Comparison of ENCODE assay signal across 21 cellular contexts in the genomic region with DNA sequence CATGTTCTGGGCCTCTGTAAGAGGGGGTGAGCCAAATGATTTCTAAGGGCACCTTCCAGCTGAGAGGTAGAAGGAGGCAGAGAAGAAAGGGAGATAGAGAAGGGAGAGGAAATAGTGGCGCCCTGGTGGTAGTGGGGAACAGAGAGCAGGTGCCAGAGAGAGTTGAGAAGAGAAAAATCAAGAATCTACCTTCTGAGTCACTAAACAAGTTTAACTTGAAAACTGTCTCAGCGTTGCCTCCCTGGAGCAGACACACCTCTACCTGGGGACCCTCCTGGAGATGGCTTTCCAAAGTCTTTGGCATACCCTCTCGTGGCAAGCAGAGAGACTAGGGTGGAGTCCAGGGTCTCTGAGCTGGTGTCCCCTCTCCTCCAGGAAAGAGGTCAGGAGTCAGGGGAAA. TPM values are rescaled to one million over a fixed set of nuclear protein-coding genes. Genes with fewer than 3 reads are reported as not detected.
DNase-seq lines count a peak whose midpoint lies in the region; ATAC-seq, FAIRE-seq and TF ChIP-seq lines count a peak whose summit lies in the region.
"Had no signal": no experiment of that assay in that cellular context is flagged by ENCODE, and none has a peak within 500 bp of the region (broad histone marks: within the 10 kb centered on the region; RNA-seq: fewer than 3 reads in every experiment).

No MANE protein-coding gene starts in this region.

- H3K27me3 ChIP-seq in PC-3 (ENCODE audit: low read length) (no peaks in the 10 kb centered on the region), endodermal cell (ENCODE audit: control insufficient read depth, insufficient read depth, low read length, poor library complexity, severe bottlenecking) (peaks cover 12% of the 10 kb centered on the region), transverse colon (no peaks in the 10 kb centered on the region)
- H3K27me3 ChIP-seq: cardiac muscle cell, Peyer's patch, testis had no signal

- peaks cover 27% of the 10 kb centered on the region for H3K4me1 ChIP-seq in PC-3 (ENCODE audit: insufficient read depth, low read length)
- H3K4me1 ChIP-seq in endodermal cell (ENCODE audit: control insufficient read depth, insufficient read depth, low read length), result peaks cover 14% of the 10 kb centered on the region
- H3K4me1 ChIP-seq in transverse colon, result peaks cover 0 to 38% (median 26%) of the 10 kb centered on the region in 4 donors

- peak overlapping the region; percentile 83 for H3K4me2 ChIP-seq in PC-3 (ENCODE audit: low read length)

- H3F3A ChIP-seq in PC-3 (ENCODE audit: low read length, unreplicated experiment), result no peaks in the 10 kb centered on the region

- H3K4me3 Mint-ChIP-seq in activated CD4-positive, alpha-beta memory T cell treated with anti-CD3 and anti-CD28 coated beads for 36 hours, result peak overlapping the region; percentile 60
- no peak overlapping the region for H3K4me3 Mint-ChIP-seq in activated CD4-positive, alpha-beta memory T cell treated with anti-CD3 and anti-CD28 coated beads, Interleukin-2, amount 10 ng/mL, durations not matched to agents 7 days and 5 days
- peak overlapping the region; percentile 64 for H3K4me3 Mint-ChIP-seq in endodermal cell
- peak overlapping the region; percentile 73 for H3K4me3 Mint-ChIP-seq in progenitor cell of endocrine pancreas (ENCODE audit: low read depth)

- H3K9me3 Mint-ChIP-seq in activated CD4-positive, alpha-beta memory T cell treated with anti-CD3 and anti-CD28 coated beads for 36 hours, result no peaks in the 10 kb centered on the region
- H3K9me3 Mint-ChIP-seq in activated CD4-positive, alpha-beta memory T cell treated with anti-CD3 and anti-CD28 coated beads, Interleukin-2, amount 10 ng/mL, durations not matched to agents 7 days and 5 days, result no peaks in the 10 kb centered on the region
- H3K9me3 Mint-ChIP-seq in endodermal cell (no peaks in the 10 kb centered on the region), progenitor cell of endocrine pancreas (ENCODE audit: low read depth) (no peaks in the 10 kb centered on the region)

- no peak for ATAC-seq in PC-3

- H3K4me3 ChIP-seq in PC-3 (ENCODE audit: low read length) (no peak overlapping the region), endodermal cell (ENCODE audit: low read length) (no peak overlapping the region), transverse colon (no peak overlapping the region)

- TF ChIP-seq EP300 in transverse colon (IDR thresholded peaks at IDR 0.05; ENCODE audit: low read depth), result no peak

- H3K36me3 ChIP-seq in PC-3 (ENCODE audit: low read depth, low read length), result no peaks in the 10 kb centered on the region
- H3K36me3 ChIP-seq in endodermal cell (ENCODE audit: control insufficient read depth, insufficient read depth, low read length), result no peaks in the 10 kb centered on the region
- H3K36me3 ChIP-seq in transverse colon, result no peaks in the 10 kb centered on the region
- H3K36me3 ChIP-seq: cardiac muscle cell, heart left ventricle, Peyer's patch, spleen had no signal

- H3K9me2 ChIP-seq in PC-3 (replicated peaks; ENCODE audit: low read length), result no peaks in the 10 kb centered on the region

- TF ChIP-seq POLR2A in transverse colon (IDR thresholded peaks at IDR 0.05), result no peak

- H3K27ac ChIP-seq in PC-3 (ENCODE audit: low read length), result no peak overlapping the region
- no peak overlapping the region for H3K27ac ChIP-seq in endodermal cell (ENCODE audit: low read depth, low read length)
- H3K27ac ChIP-seq in transverse colon, result no peak overlapping the region
- H3K27ac ChIP-seq: cardiac muscle cell, GM23248, Peyer's patch, SK-N-MC had no signal

- peaks cover 10% of the 10 kb centered on the region for H3K4me1 Mint-ChIP-seq in activated CD4-positive, alpha-beta memory T cell treated with anti-CD3 and anti-CD28 coated beads for 36 hours (ENCODE audit: low read depth)
- peaks cover 13% of the 10 kb centered on the region for H3K4me1 Mint-ChIP-seq in activated CD4-positive, alpha-beta memory T cell treated with anti-CD3 and anti-CD28 coated beads, Interleukin-2, amount 10 ng/mL, durations not matched to agents 7 days and 5 days
- peaks cover 22% of the 10 kb centered on the region for H3K4me1 Mint-ChIP-seq in endodermal cell
- H3K4me1 Mint-ChIP-seq in progenitor cell of endocrine pancreas (ENCODE audit: low read depth), result peaks cover 21% of the 10 kb centered on the region

- DNase-seq in activated CD4-positive, alpha-beta memory T cell treated with anti-CD3 and anti-CD28 coated beads for 36 hours, result no peak
- no peak for DNase-seq in activated CD4-positive, alpha-beta memory T cell treated with anti-CD3 and anti-CD28 coated beads, Interleukin-2, amount 10 ng/mL, durations not matched to agents 7 days and 5 days
- DNase-seq in PC-3 (peak; percentile 67), endodermal cell (no peak), progenitor cell of endocrine pancreas (ENCODE audit: low spot score, unreplicated experiment) (no peak), D721Med (ENCODE audit: insufficient read length, low spot score) (no peak), DMS153 treated with DMSO at 0.1 percent for 48 hours (lab: John Stamatoyannopoulos, UW; ENCODE audit: unreplicated experiment) (no peak), transverse colon (no peak)
- DNase-seq: activated CD4-positive, alpha-beta T cell treated with anti-CD3 and anti-CD28 coated beads, Interleukin-2, amount 50 U/mL, for 1 hour; C1 segment of cervical spinal cord; GM23248; heart left ventricle; NCI-H1436; Peyer's patch; spleen; testis had no signal

- FAIRE-seq in D721Med (lab: Jason Lieb, UNC), result no peak
- FAIRE-seq: A204.1, GM18507, HTR-8/SVneo had no signal

- no peak overlapping the region for H3K9ac ChIP-seq in PC-3 (ENCODE audit: low read length)
- no peak overlapping the region for H3K9ac ChIP-seq in endodermal cell (ENCODE audit: extremely low read depth, low read length, poor library complexity, severe bottlenecking)
- H3K9ac ChIP-seq: GM23248 had no signal

- TF ChIP-seq CTCF in PC-3 (conservative IDR thresholded peaks at IDR 0.05; ENCODE audit: low read depth, low read length) (peak; percentile 19; the same call in 1 of the 2 replicates), endodermal cell (conservative IDR thresholded peaks at IDR 0.05) (no peak), progenitor cell of endocrine pancreas (IDR thresholded peaks at IDR 0.05; ENCODE audit: unreplicated experiment) (no peak), D721Med (IDR thresholded peaks at IDR 0.05; ENCODE audit: insufficient read depth, missing control alignments) (no peak), transverse colon (IDR thresholded peaks at IDR 0.05) (no peak)

- POLR2A ChIA-PET in activated CD4-positive, alpha-beta memory T cell treated with anti-CD3 and anti-CD28 coated beads for 36 hours (lab: Charles Lee), result no interaction called here
- POLR2A ChIA-PET in activated CD4-positive, alpha-beta memory T cell treated with anti-CD3 and anti-CD28 coated beads, Interleukin-2, amount 10 ng/mL, durations not matched to agents 7 days and 5 days (lab: Charles Lee), result interaction anchor here (0.8 kb wide), 1 partner anchor 24 kb away, joined by 3 read pairs; no protein-coding TSS in a partner anchor
- POLR2A ChIA-PET in PC-3 (lab: Charles Lee; ENCODE audit: unreplicated experiment), result no interaction called here

- H3K79me2 ChIP-seq in PC-3 (ENCODE audit: low read length), result peaks cover 32% of the 10 kb centered on the region

- H3K27ac Mint-ChIP-seq in activated CD4-positive, alpha-beta memory T cell treated with anti-CD3 and anti-CD28 coated beads for 36 hours, result no peak overlapping the region
- H3K27ac Mint-ChIP-seq in activated CD4-positive, alpha-beta memory T cell treated with anti-CD3 and anti-CD28 coated beads, Interleukin-2, amount 10 ng/mL, durations not matched to agents 7 days and 5 days, result no peak overlapping the region
- H3K27ac Mint-ChIP-seq in endodermal cell (no peak overlapping the region), progenitor cell of endocrine pancreas (peak overlapping the region; percentile 78)

- peaks cover 13% of the 10 kb centered on the region for H3K27me3 Mint-ChIP-seq in activated CD4-positive, alpha-beta memory T cell treated with anti-CD3 and anti-CD28 coated beads for 36 hours
- H3K27me3 Mint-ChIP-seq in activated CD4-positive, alpha-beta memory T cell treated with anti-CD3 and anti-CD28 coated beads, Interleukin-2, amount 10 ng/mL, durations not matched to agents 7 days and 5 days, result peaks cover 14% of the 10 kb centered on the region
- H3K27me3 Mint-ChIP-seq in endodermal cell (ENCODE audit: insufficient read depth) (peaks cover 17% of the 10 kb centered on the region), progenitor cell of endocrine pancreas (peaks cover 11% of the 10 kb centered on the region)

- H3K36me3 Mint-ChIP-seq in activated CD4-positive, alpha-beta memory T cell treated with anti-CD3 and anti-CD28 coated beads for 36 hours, result no peaks in the 10 kb centered on the region
- no peaks in the 10 kb centered on the region for H3K36me3 Mint-ChIP-seq in activated CD4-positive, alpha-beta memory T cell treated with anti-CD3 and anti-CD28 coated beads, Interleukin-2, amount 10 ng/mL, durations not matched to agents 7 days and 5 days (ENCODE audit: low read depth)
- H3K36me3 Mint-ChIP-seq in endodermal cell (ENCODE audit: low read depth), result no peaks in the 10 kb centered on the region
- H3K36me3 Mint-ChIP-seq in progenitor cell of endocrine pancreas (ENCODE audit: insufficient read depth), result no peaks in the 10 kb centered on the region

- CTCF ChIA-PET in activated CD4-positive, alpha-beta memory T cell treated with anti-CD3 and anti-CD28 coated beads for 36 hours (lab: Charles Lee), result interaction anchor here (1.7 to 8.7 kb wide), 3 partner anchors 22 to 90 kb away, joined by 5 to 84 read pairs (median 20); a partner anchor contains a TSS
- CTCF ChIA-PET in activated CD4-positive, alpha-beta memory T cell treated with anti-CD3 and anti-CD28 coated beads, Interleukin-2, amount 10 ng/mL, durations not matched to agents 7 days and 5 days (lab: Charles Lee), result interaction anchor here (1.2 to 1.9 kb wide), 3 partner anchors 24 to 33 kb away, joined by 3 to 6 read pairs (median 5); no protein-coding TSS in a partner anchor
- CTCF ChIA-PET in PC-3 (lab: Charles Lee), result interaction anchor here (1.0 kb wide), 1 partner anchor 156 kb away, joined by 4 read pairs; no protein-coding TSS in a partner anchor

- H2AFZ ChIP-seq in PC-3 (ENCODE audit: low read length), result no peak overlapping the region

- WGBS in endodermal cell (ENCODE audit: insufficient coverage in 1 of 2, insufficient read length in 1 of 2), 2 experiments, result 85 to 86% methylated on average over 2 to 3 of the region's 3 CpGs
- 74% methylated on average over 3 of the region's 3 CpGs; no CpG with 5 or more reads in 1 of the 2 donors for WGBS in transverse colon (ENCODE audit: low coverage in 1 of 2), 2 donors

- intact Hi-C loops in activated CD4-positive, alpha-beta memory T cell treated with anti-CD3 and anti-CD28 coated beads for 36 hours (cut with micrococcal nuclease), result no loop called here
- intact Hi-C loops in PC-3 (cut with micrococcal nuclease) (loop anchor here (1.0 to 2.0 kb wide), 3 partner anchors 17 to 30 kb away; no protein-coding TSS in a partner anchor), transverse colon (cut with DNase I; ENCODE audit: low total_unique reads) (no loop called here)

- no TSS peak for BruUV-seq in PC-3 (replicated peaks; lab: Mats Ljungman, UMichigan)

- in situ Hi-C loops in transverse colon (cut with MboI; ENCODE audit: low pct_ligation_motif_present in 1 of 4, low pct_unique_long_range_greater_than_20kb in 1 of 4, low sequenced_read_pairs in 3 of 4), result no loop called here

- no peaks in the 10 kb centered on the region for H3K9me3 ChIP-seq in PC-3 (ENCODE audit: low read length)
- H3K9me3 ChIP-seq in endodermal cell (ENCODE audit: control insufficient read depth, low read length), result no peaks in the 10 kb centered on the region
- H3K9me3 ChIP-seq in transverse colon, result no peaks in the 10 kb centered on the region
- H3K9me3 ChIP-seq: heart left ventricle, Peyer's patch, spleen, testis had no signal

- no peaks in the 10 kb centered on the region for H4K20me1 ChIP-seq in PC-3 (ENCODE audit: low read length)

RNA-seq across cellular contexts. Expression of a gene that starts 1.1 kb away (rescaled TPM):
- total RNA-seq in activated CD4-positive, alpha-beta memory T cell treated with anti-CD3 and anti-CD28 coated beads for 36 hours, result under 1 TPM; 0.55 to 0.56 TPM
- under 1 TPM in 1 of 2 experiments, not detected in 1; 0.18 TPM for total RNA-seq in activated CD4-positive, alpha-beta memory T cell treated with anti-CD3 and anti-CD28 coated beads, Interleukin-2, amount 10 ng/mL, durations not matched to agents 7 days and 5 days
- total RNA-seq in PC-3 (2014; rRNA removed), result 33.2 and 37.6 TPM in 2 replicates
- total RNA-seq in endodermal cell, result 10 to 100 TPM in 1 of 2 donors, 1 to 10 TPM in 1; 7.9 to 10.2 TPM
- polyA plus RNA-seq in endodermal cell (2013, experiment 1 of 2), result 22.4 TPM
- polyA plus RNA-seq in endodermal cell (2013, experiment 2 of 2), result 17.5 TPM
- 8.4 and 8.6 TPM in 2 replicates for total RNA-seq in progenitor cell of endocrine pancreas
- 10 to 100 TPM; 12.2 to 29.1 (median 17.0) TPM for total RNA-seq in transverse colon

RNA-seq across cellular contexts. Expression of a gene that starts 49.6 kb away (rescaled TPM):
- total RNA-seq in activated CD4-positive, alpha-beta memory T cell treated with anti-CD3 and anti-CD28 coated beads for 36 hours, result 10 to 100 TPM; 60.7 to 65.8 TPM
- 10 to 100 TPM; 80.6 to 83.0 TPM for total RNA-seq in activated CD4-positive, alpha-beta memory T cell treated with anti-CD3 and anti-CD28 coated beads, Interleukin-2, amount 10 ng/mL, durations not matched to agents 7 days and 5 days
- total RNA-seq in PC-3 (2014; rRNA removed) (16.3 and 16.4 TPM in 2 replicates), endodermal cell (10 to 100 TPM; 29.6 to 41.6 TPM), progenitor cell of endocrine pancreas (25.7 and 30.2 TPM in 2 replicates), transverse colon (10 to 100 TPM; 16.0 to 24.1 (median 19.7) TPM)
- polyA plus RNA-seq in endodermal cell (2013, experiment 1 of 2), result 10.4 TPM
- 12.1 TPM for polyA plus RNA-seq in endodermal cell (2013, experiment 2 of 2)
